In the genomic region with DNA sequence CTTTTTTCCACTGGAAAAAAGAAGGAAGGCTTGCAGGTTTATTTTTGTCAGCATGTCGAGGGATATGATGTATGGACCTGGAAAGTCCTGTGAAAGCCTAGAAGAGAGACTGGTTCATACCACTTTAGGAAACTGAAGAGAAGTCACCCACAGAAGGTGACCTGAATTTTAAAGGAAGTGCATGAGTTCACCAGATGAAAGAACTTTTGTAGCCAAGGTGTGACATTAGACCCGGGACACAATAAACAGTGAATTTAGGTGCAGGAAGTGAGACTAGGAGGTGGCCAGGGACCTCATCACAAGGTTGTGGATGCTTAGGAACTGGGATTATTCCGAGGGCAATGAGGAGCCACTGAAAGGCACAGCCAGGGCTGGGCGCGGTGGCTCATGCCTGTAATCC, we compare ENCODE assay signal across 15 cellular contexts.
"Had no signal": no experiment of that assay in that cellular context is flagged by ENCODE, and none has a peak within 500 bp of the region (broad histone marks: within the 10 kb centered on the region; RNA-seq: fewer than 3 reads in every experiment).

No MANE protein-coding gene starts in this region.

- DNase-seq: activated CD4-positive, alpha-beta T cell treated with anti-CD3 and anti-CD28 coated beads for 48 hours; activated T-cell treated with anti-CD3 and anti-CD28 coated beads for 4 hours; adrenal gland; caudate nucleus; kidney; right lobe of liver; stimulated activated CD4-positive, alpha-beta T cell treated with anti-CD3 and anti-CD28 coated beads, Interleukin-2, amount 100 ng/mL, for 24 hours; stimulated activated naive CD4-positive, alpha-beta T cell treated with Interleukin-2 at 50 U/mL for 16 hours; upper lobe of left lung had no signal

- H3K9me3 ChIP-seq: prostate gland, right lobe of liver had no signal

- H3K27me3 ChIP-seq: adrenal gland, right lobe of liver, upper lobe of left lung had no signal

- H3K4me3 ChIP-seq: adrenal gland, coronary artery, gastroesophageal sphincter, prostate gland, right lobe of liver, SK-N-MC, suprapubic skin had no signal

- H3K4me1 ChIP-seq: prostate gland, right lobe of liver had no signal

- H3K36me3 ChIP-seq: adrenal gland, gastroesophageal sphincter, prostate gland, right lobe of liver, suprapubic skin, upper lobe of left lung had no signal

- ATAC-seq: gastroesophageal sphincter, right lobe of liver had no signal

- H3K27ac ChIP-seq: adrenal gland, coronary artery, epithelial cell of prostate, gastroesophageal sphincter, prostate gland, right lobe of liver, SK-N-MC, suprapubic skin had no signal
